In genomic region chr3:140424726-140425125, GRCh38 we compare ENCODE assay signal across 19 cellular contexts.
"Had no signal": no experiment of that assay in that cellular context is flagged by ENCODE, and none has a peak within 500 bp of the region (broad histone marks: within the 10 kb centered on the region; RNA-seq: fewer than 3 reads in every experiment).

No MANE protein-coding gene starts in this region.

- H3K4me3 ChIP-seq: hepatocyte, left ventricle myocardium inferior, lower lobe of right lung, psoas muscle, skin epidermis, upper lobe of left lung, uterus had no signal

- H3K27ac Mint-ChIP-seq: dendritic cell treated with granulocyte-macrophage colony-stimulating factor and Interleukin-4, amounts not matched to agents 40 ng/mL and 50 ng/mL, for 4 days; effector memory CD8-positive, alpha-beta T cell; natural killer cell treated with Interleukin-12 subunit alpha and Interleukin-12 subunit beta and Interleukin-15 and Interleukin-18, amount 100 ng/mL, for 72 hours had no signal

- H3K4me1 ChIP-seq: uterus had no signal

- H3K9me3 Mint-ChIP-seq: dendritic cell treated with granulocyte-macrophage colony-stimulating factor and Interleukin-4, amounts not matched to agents 40 ng/mL and 50 ng/mL, for 4 days; effector memory CD8-positive, alpha-beta T cell; natural killer cell treated with Interleukin-12 subunit alpha and Interleukin-12 subunit beta and Interleukin-15 and Interleukin-18, amount 100 ng/mL, for 72 hours had no signal

- DNase-seq: cerebellar nuclear complex; effector memory CD8-positive, alpha-beta T cell; kidney; left cardiac atrium; left ventricle myocardium inferior; lower lobe of right lung; psoas muscle; retina; stimulated activated CD4-positive, alpha-beta T cell treated with anti-CD3 and anti-CD28 coated beads, Interleukin-12 subunit alpha, Interleukin-12 subunit beta, amount 100 ng/mL, for 4 hours; stimulated activated naive CD4-positive, alpha-beta T cell treated with Interleukin-2 at 50 U/mL for 16 hours; upper lobe of left lung; uterus had no signal

- H3K9me3 ChIP-seq: left ventricle myocardium inferior, lower lobe of right lung, psoas muscle, upper lobe of left lung, uterus had no signal

- H3K27ac ChIP-seq: foreskin keratinocyte, hepatocyte, left ventricle myocardium inferior, lower lobe of right lung, psoas muscle, skin epidermis, upper lobe of left lung, uterus had no signal

- H3K4me3 Mint-ChIP-seq: dendritic cell treated with granulocyte-macrophage colony-stimulating factor and Interleukin-4, amounts not matched to agents 40 ng/mL and 50 ng/mL, for 4 days; effector memory CD8-positive, alpha-beta T cell; natural killer cell treated with Interleukin-12 subunit alpha and Interleukin-12 subunit beta and Interleukin-15 and Interleukin-18, amount 100 ng/mL, for 72 hours had no signal

- H3K79me2 ChIP-seq: hepatocyte had no signal

- H3K4me2 ChIP-seq: hepatocyte had no signal

- FAIRE-seq: colon, kidney had no signal

- H3K27me3 ChIP-seq: foreskin keratinocyte, hepatocyte, upper lobe of left lung, uterus had no signal

- H3K36me3 ChIP-seq: left ventricle myocardium inferior, lower lobe of right lung, upper lobe of left lung, uterus had no signal

- H3K36me3 Mint-ChIP-seq: natural killer cell treated with Interleukin-12 subunit alpha and Interleukin-12 subunit beta and Interleukin-15 and Interleukin-18, amount 100 ng/mL, for 72 hours had no signal

- H2AFZ ChIP-seq: hepatocyte had no signal

- ATAC-seq: effector memory CD8-positive, alpha-beta T cell; natural killer cell treated with Interleukin-12 subunit alpha and Interleukin-12 subunit beta and Interleukin-15 and Interleukin-18, amount 100 ng/mL, for 72 hours; psoas muscle; sciatic nerve had no signal
